8 cellular contexts compared by ENCODE assay signal in genomic region chr10:22321156-22321711, GRCh38. TPM values are rescaled to one million over a fixed set of nuclear protein-coding genes. Genes with fewer than 3 reads are reported as not detected.
DNase-seq lines count a peak whose midpoint lies in the region; FAIRE-seq and TF ChIP-seq lines count a peak whose summit lies in the region.

No MANE protein-coding gene starts in this region.

- no peak for TF ChIP-seq CTCF in C4-2B (conservative IDR thresholded peaks at IDR 0.05)
- TF ChIP-seq CTCF in mesothelial cell of epicardium (IDR thresholded peaks at IDR 0.05; ENCODE audit: unreplicated experiment): no peak

- peak overlapping the region; percentile 100 for H3K27ac ChIP-seq in C4-2B

- H3K9me3 Mint-ChIP-seq in mesothelial cell of epicardium: no peaks in the 10 kb centered on the region

- peak; percentile 31 for FAIRE-seq in GM19239 (lab: Jason Lieb, UNC)

- peaks cover 46% of the 10 kb centered on the region for H3K27me3 Mint-ChIP-seq in mesothelial cell of epicardium (ENCODE audit: low read depth)

- DNase-seq in GM19239 (ENCODE audit: insufficient read length, low spot score) (no peak), NCI-H526 treated with DMSO at 0.1 percent for 48 hours (lab: John Stamatoyannopoulos, UW) (peak; percentile 16), epidermal melanocyte (ENCODE audit: insufficient read length, low spot score) (peak; percentile 69), mesothelial cell of epicardium (ENCODE audit: low spot score in 2 of 2, unreplicated experiment in 2 of 2) (peak; percentile 44 to 75), stromal cell of bone marrow (ENCODE audit: low read depth) (peak; percentile 53), middle frontal gyrus (ENCODE audit: extremely low spot score, low spot score) (no peak)
- DNase-seq in activated CD8-positive, alpha-beta memory T cell treated with anti-CD3 and anti-CD28 coated beads, Interleukin-2, amount 50 U/mL, for 48 hours: peak; percentile 80

- H3K36me3 Mint-ChIP-seq in mesothelial cell of epicardium: no peaks in the 10 kb centered on the region

- H3K4me1 Mint-ChIP-seq in mesothelial cell of epicardium: peaks cover 62% of the 10 kb centered on the region

- peak overlapping the region; percentile 91 for H3K27ac Mint-ChIP-seq in mesothelial cell of epicardium

- H3K4me3 Mint-ChIP-seq in mesothelial cell of epicardium: peak overlapping the region; percentile 84

RNA-seq across cellular contexts. Expression of gene BMI1, which starts 0.3 kb away (rescaled TPM):
- 45.2 to 52.3 TPM (median 52.1 TPM) in 3 replicates for total RNA-seq in mesothelial cell of epicardium

RNA-seq across cellular contexts. Expression of gene COMMD3, which starts 5.0 kb away (rescaled TPM):
- 57.3 to 61.3 TPM (median 58.9 TPM) in 3 replicates for total RNA-seq in mesothelial cell of epicardium

RNA-seq across cellular contexts. Expression of gene SPAG6, which starts 24.1 kb away (rescaled TPM):
- 0.16 to 0.45 TPM (median 0.18 TPM) in 3 replicates for total RNA-seq in mesothelial cell of epicardium

Comparison
In these comparisons a context has a peak if more than half of its experiments do, and no peak if none do; other contexts are left out.
1. DNase-seq: peak in NCI-H526 treated with DMSO at 0.1 percent for 48 hours (single experiment), activated CD8-positive, alpha-beta memory T cell treated with anti-CD3 and anti-CD28 coated beads, Interleukin-2, amount 50 U/mL, for 48 hours (single experiment), epidermal melanocyte (single experiment), mesothelial cell of epicardium (2 of 2) and stromal cell of bone marrow (single experiment); none in GM19239 (single experiment) and middle frontal gyrus (single experiment).